Comparison of ENCODE assay signal across 19 cellular contexts in the genomic region with DNA sequence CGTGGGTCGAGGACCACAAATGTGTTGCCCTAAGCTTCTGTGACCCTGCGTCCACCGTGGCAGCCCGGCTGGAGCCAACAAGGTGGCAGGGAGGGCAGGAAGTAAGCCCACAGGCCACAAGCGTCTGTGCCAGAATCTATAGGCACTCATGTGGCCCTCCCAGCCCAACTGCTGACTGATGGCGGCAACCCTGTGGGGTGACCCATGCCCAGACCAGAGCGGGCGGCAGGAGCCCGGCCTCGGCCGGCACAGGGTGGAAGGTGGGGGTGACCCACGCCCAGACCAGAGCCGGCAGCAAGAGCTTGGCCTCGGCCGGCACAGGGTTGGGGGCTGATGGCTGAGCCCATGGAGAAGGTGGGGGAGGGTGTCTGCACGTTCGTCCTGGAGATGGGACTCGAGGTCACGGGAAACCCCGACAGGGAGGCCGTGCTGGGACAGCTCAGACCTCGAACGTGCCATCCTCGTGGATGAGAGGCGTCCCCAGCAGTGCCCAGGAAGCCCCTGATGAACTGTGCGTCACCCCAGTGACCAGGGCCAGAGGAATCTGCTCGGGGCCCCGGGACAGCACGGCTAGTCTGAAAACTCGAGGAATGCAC.
DNase-seq lines count a peak whose midpoint lies in the region; ATAC-seq and TF ChIP-seq lines count a peak whose summit lies in the region.
"Had no signal": no experiment of that assay in that cellular context is flagged by ENCODE, and none has a peak within 500 bp of the region (broad histone marks: within the 10 kb centered on the region; RNA-seq: fewer than 3 reads in every experiment).

No MANE protein-coding gene starts in this region.

- no peak overlapping the region for H3K4me3 ChIP-seq in BLaER1 treated with 17β-estradiol and CSF1 and Interleukin-3, amounts not matched to agents 10 nM and 100 nM
- H3K4me3 ChIP-seq in RWPE2 (ENCODE audit: severe bottlenecking) = no peak overlapping the region
- H3K4me3 ChIP-seq in osteoblast (ENCODE audit: insufficient read depth, low read length) = no peak overlapping the region
- H3K4me3 ChIP-seq in MG63 = no peak overlapping the region
- H3K4me3 ChIP-seq: body of pancreas, GM12878, testis had no signal

- H2AFZ ChIP-seq in osteoblast (ENCODE audit: low read length) = no peak overlapping the region

- peak overlapping the region in 9 of 11 experiments; percentile 20 to 67 (median 56); a peak in 17 of 22 replicates for H3K4me2 ChIP-seq in BLaER1 treated with 17β-estradiol and CSF1 and Interleukin-3, amounts not matched to agents 10 nM and 100 nM
- H3K4me2 ChIP-seq in osteoblast (ENCODE audit: insufficient read depth, low read length) = no peak overlapping the region

- H3K79me2 ChIP-seq in osteoblast (ENCODE audit: insufficient read depth, low read length) = no peaks in the 10 kb centered on the region

- peaks cover 100% of the 10 kb centered on the region in 11 experiments for H4K20me1 ChIP-seq in BLaER1 treated with 17β-estradiol and CSF1 and Interleukin-3, amounts not matched to agents 10 nM and 100 nM
- no peaks in the 10 kb centered on the region for H4K20me1 ChIP-seq in osteoblast (ENCODE audit: insufficient read depth, low read length)

- DNase-seq in RWPE2 (ENCODE audit: low spot score) (peak; percentile 58), left lobe of liver (ENCODE audit: low spot score) (peak; percentile 46), osteoblast (ENCODE audit: insufficient read length, low spot score, missing footprints) (peak; percentile 37), MG63 (no peak)
- DNase-seq: activated CD4-positive, CD25-positive, alpha-beta regulatory T cell; activated T-cell treated with anti-CD3 and anti-CD28 coated beads, Interleukin-2, amount 50 U/mL, for 4 hours; CD4-positive, alpha-beta T cell; DMS153; effector memory CD8-positive, alpha-beta T cell; NCI-H146; occipital lobe; testis had no signal

- H3K9ac ChIP-seq in BLaER1 treated with 17β-estradiol and CSF1 and Interleukin-3, amounts not matched to agents 10 nM and 100 nM = peak overlapping the region in 2 of 11 experiments; percentile 1 to 47; a peak in 1 of 22 replicates

- no peak for ATAC-seq in RWPE2 (ENCODE audit: low read depth)
- ATAC-seq in left lobe of liver = peak; percentile 5
- ATAC-seq in HG02981 (IDR thresholded peaks at IDR 0.05; ENCODE audit: unreplicated experiment) = no peak
- ATAC-seq in HG03442 (IDR thresholded peaks at IDR 0.05; ENCODE audit: unreplicated experiment) = no peak
- no peak for ATAC-seq in GM19035 (IDR thresholded peaks at IDR 0.05; ENCODE audit: unreplicated experiment)
- ATAC-seq: activated T-cell treated with anti-CD3 and anti-CD28 coated beads, Interleukin-2, amount 50 U/mL, for 4 hours; body of pancreas; effector memory CD8-positive, alpha-beta T cell; GM12878; stimulated activated effector memory CD8-positive, alpha-beta T cell treated with anti-CD3 and anti-CD28 coated beads, Interleukin-12 subunit alpha, Interleukin-12 subunit beta, amount 100 ng/mL, for 72 hours had no signal

- no peak for TF ChIP-seq CTCF in RWPE2 (IDR thresholded peaks at IDR 0.05; ENCODE audit: poor library complexity, severe bottlenecking)
- TF ChIP-seq CTCF in osteoblast (IDR thresholded peaks at IDR 0.05; ENCODE audit: extremely low read depth, low read depth, low read length) = no peak

- H3K9me3 ChIP-seq in BLaER1 treated with 17β-estradiol and CSF1 and Interleukin-3, amounts not matched to agents 10 nM and 100 nM (replicated peaks in 1 of 11) = peaks cover 0 to 7% (median 0%) of the 10 kb centered on the region in 11 experiments; a peak in 6 of 22 replicates
- H3K9me3 ChIP-seq in RWPE2 (ENCODE audit: severe bottlenecking) (no peaks in the 10 kb centered on the region), osteoblast (ENCODE audit: low read depth, low read length) (no peaks in the 10 kb centered on the region), MG63 (no peaks in the 10 kb centered on the region)
- H3K9me3 ChIP-seq: body of pancreas, testis had no signal

- peaks cover 0 to 45% (median 5%) of the 10 kb centered on the region in 11 experiments; a peak in 8 of 22 replicates for H3K36me3 ChIP-seq in BLaER1 treated with 17β-estradiol and CSF1 and Interleukin-3, amounts not matched to agents 10 nM and 100 nM
- H3K36me3 ChIP-seq in RWPE2 (ENCODE audit: low read depth) = no peaks in the 10 kb centered on the region
- no peaks in the 10 kb centered on the region for H3K36me3 ChIP-seq in osteoblast (ENCODE audit: insufficient read depth, low read length)
- no peaks in the 10 kb centered on the region for H3K36me3 ChIP-seq in MG63

- H3K4me1 ChIP-seq in BLaER1 treated with 17β-estradiol and CSF1 and Interleukin-3, amounts not matched to agents 10 nM and 100 nM = peaks cover 26 to 96% (median 75%) of the 10 kb centered on the region in 10 experiments
- no peaks in the 10 kb centered on the region for H3K4me1 ChIP-seq in RWPE2 (ENCODE audit: insufficient read depth, poor library complexity, severe bottlenecking)
- no peaks in the 10 kb centered on the region for H3K4me1 ChIP-seq in osteoblast (ENCODE audit: insufficient read depth, low read length)
- H3K4me1 ChIP-seq: body of pancreas, testis had no signal

- H3K27me3 ChIP-seq in BLaER1 treated with 17β-estradiol and CSF1 and Interleukin-3, amounts not matched to agents 10 nM and 100 nM = peaks cover 0 to 28% (median 0%) of the 10 kb centered on the region in 11 experiments; a peak in 9 of 22 replicates
- H3K27me3 ChIP-seq in RWPE2 (ENCODE audit: insufficient read depth, poor library complexity, severe bottlenecking) (no peaks in the 10 kb centered on the region), osteoblast (ENCODE audit: insufficient read depth, low read length) (no peaks in the 10 kb centered on the region), MG63 (no peaks in the 10 kb centered on the region)
- H3K27me3 ChIP-seq: body of pancreas, testis had no signal

- no peak overlapping the region for H3K27ac ChIP-seq in BLaER1 treated with 17β-estradiol and CSF1 and Interleukin-3, amounts not matched to agents 10 nM and 100 nM
- no peak overlapping the region for H3K27ac ChIP-seq in RWPE2 (ENCODE audit: poor library complexity, severe bottlenecking)
- H3K27ac ChIP-seq in osteoblast (ENCODE audit: low read depth, low read length) = no peak overlapping the region
- H3K27ac ChIP-seq: body of pancreas, testis had no signal
